Comparison of ENCODE assay signal across 22 cellular contexts in genomic region chr1:244054924-244055263, GRCh38. TPM values are rescaled to one million over a fixed set of nuclear protein-coding genes. Genes with fewer than 3 reads are reported as not detected.
DNase-seq lines count a peak whose midpoint lies in the region; ATAC-seq lines count a peak whose summit lies in the region.
"Had no signal": no experiment of that assay in that cellular context is flagged by ENCODE, and none has a peak within 500 bp of the region (broad histone marks: within the 10 kb centered on the region; RNA-seq: fewer than 3 reads in every experiment).

No MANE protein-coding gene starts in this region.

- no peaks in the 10 kb centered on the region for H3K9me3 Mint-ChIP-seq in effector memory CD8-positive, alpha-beta T cell
- H3K9me3 Mint-ChIP-seq: WTC11 had no signal

- peaks cover 11% of the 10 kb centered on the region for H3K36me3 Mint-ChIP-seq in effector memory CD8-positive, alpha-beta T cell (ENCODE audit: insufficient read depth)

- peaks cover 11 to 14% of the 10 kb centered on the region in 2 donors for H3K4me1 Mint-ChIP-seq in effector memory CD8-positive, alpha-beta T cell (ENCODE audit: low read depth in 2 of 2)

- no peak overlapping the region for H3K4me3 Mint-ChIP-seq in effector memory CD8-positive, alpha-beta T cell
- H3K4me3 Mint-ChIP-seq: WTC11 had no signal

- peak; percentile 43 for DNase-seq in activated T-cell treated with anti-CD3 and anti-CD28 coated beads, Interleukin-2, amount 50 U/mL, for 1 hour
- DNase-seq in activated T-cell treated with anti-CD3 and anti-CD28 coated beads for 4 hours (no peak), substantia nigra (lab: John Stamatoyannopoulos, UW) (peak in 3 of 49 donors; percentile 8 to 49 (median 28)), CD1c-positive myeloid dendritic cell (ENCODE audit: extremely low spot score) (no peak)
- DNase-seq in activated T-cell treated with anti-CD3 and anti-CD28 coated beads, Interleukin-2, amount 50 U/mL, for 48 hours = peak; percentile 31 to 37
- DNase-seq in effector memory CD8-positive, alpha-beta T cell = no peak
- DNase-seq: activated CD4-positive, alpha-beta T cell treated with anti-CD3 and anti-CD28 coated beads, Interleukin-2, amount 50 U/mL, for 48 hours; naive thymus-derived CD4-positive, alpha-beta T cell; NCI-H1105; NCI-H2081; NCI-H510A treated with DMSO at 0.1 percent for 48 hours; ovary; T-helper 9 cell; uterus had no signal

- no peaks in the 10 kb centered on the region for H3K27me3 Mint-ChIP-seq in effector memory CD8-positive, alpha-beta T cell
- H3K27me3 Mint-ChIP-seq: activated naive CD8-positive, alpha-beta T cell had no signal

- H3K27ac Mint-ChIP-seq in effector memory CD8-positive, alpha-beta T cell = no peak overlapping the region
- H3K27ac Mint-ChIP-seq: WTC11 had no signal

- ATAC-seq in effector memory CD8-positive, alpha-beta T cell (replicated peaks) = peak; percentile 38
- no peak for ATAC-seq in GM21526 (IDR thresholded peaks at IDR 0.05; ENCODE audit: low FRiP score, unreplicated experiment)
- ATAC-seq in esophagus mucosa = no peak
- ATAC-seq: HCT116; naive thymus-derived CD4-positive, alpha-beta T cell; WTC11 had no signal

- peak overlapping the region; percentile 83 for H3K27ac ChIP-seq in substantia nigra (ENCODE audit: low read depth, low read length, poor library complexity, severe bottlenecking)
- H3K27ac ChIP-seq: BLaER1 treated with 17β-estradiol and CSF1 and Interleukin-3, amounts not matched to agents 10 nM and 100 nM; ovary; right atrium auricular region; RWPE1; uterus had no signal

RNA-seq across cellular contexts. Expression of gene ZBTB18, which starts 3.8 kb away (rescaled TPM):
- total RNA-seq in esophagus mucosa = 3.1 TPM

Comparison
In these comparisons a context has a peak if more than half of its experiments do, and no peak if none do; other contexts are left out.
1. DNase-seq: peak in activated T-cell treated with anti-CD3 and anti-CD28 coated beads, Interleukin-2, amount 50 U/mL, for 1 hour (single experiment) and activated T-cell treated with anti-CD3 and anti-CD28 coated beads, Interleukin-2, amount 50 U/mL, for 48 hours (2 of 2); none in activated T-cell treated with anti-CD3 and anti-CD28 coated beads for 4 hours (single experiment), effector memory CD8-positive, alpha-beta T cell (0 of 3) and CD1c-positive myeloid dendritic cell (single experiment).